ENCODE assay signal across 21 cellular contexts in the genomic region with DNA sequence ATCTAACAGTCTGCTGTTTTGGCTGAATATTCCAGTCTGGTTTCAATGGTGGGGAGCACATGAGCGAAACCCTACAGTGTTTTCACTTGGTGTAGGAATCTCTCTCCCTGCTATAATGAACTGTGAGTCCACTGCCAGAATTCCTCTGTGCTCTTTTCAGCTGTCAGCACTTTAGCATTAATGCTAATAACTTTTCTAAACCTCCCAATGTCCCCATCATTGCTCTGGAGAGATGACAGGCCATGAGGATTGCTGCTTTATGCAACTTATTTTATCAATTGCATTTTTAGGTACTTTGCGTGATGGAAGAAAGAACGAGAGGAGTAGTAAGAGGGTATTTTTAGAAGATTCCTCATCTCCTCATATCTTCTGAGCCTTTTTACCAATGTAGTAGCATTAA. TPM values are rescaled to one million over a fixed set of nuclear protein-coding genes. Genes with fewer than 3 reads are reported as not detected.
DNase-seq lines count a peak whose midpoint lies in the region; ATAC-seq and TF ChIP-seq lines count a peak whose summit lies in the region.
"Had no signal": no experiment of that assay in that cellular context is flagged by ENCODE, and none has a peak within 500 bp of the region (broad histone marks: within the 10 kb centered on the region; RNA-seq: fewer than 3 reads in every experiment).

No MANE protein-coding gene starts in this region.

- H3K27me3 ChIP-seq in cardiac muscle cell (no peaks in the 10 kb centered on the region), mucosa of rectum (ENCODE audit: control insufficient read depth in 2 of 2, insufficient read depth in 2 of 2, low read length in 2 of 2) (no peaks in the 10 kb centered on the region), gastrocnemius medialis (no peaks in the 10 kb centered on the region)
- H3K27me3 ChIP-seq: BE2C had no signal

- H3K27me3 Mint-ChIP-seq in natural killer cell (ENCODE audit: low read depth in 2 of 2) = no peaks in the 10 kb centered on the region
- no peaks in the 10 kb centered on the region for H3K27me3 Mint-ChIP-seq in natural killer cell treated with Interleukin-12 subunit alpha and Interleukin-12 subunit beta and Interleukin-15 and Interleukin-18, amount 100 ng/mL, for 72 hours
- H3K27me3 Mint-ChIP-seq in T-helper 2 cell treated with Interferon-gamma antibody and Interleukin-4, amounts not matched to agents 5 μg/mL and 100 μg/mL, for 36 hours (ENCODE audit: low read depth) = no peaks in the 10 kb centered on the region
- H3K27me3 Mint-ChIP-seq: CD4-positive, alpha-beta T cell had no signal

- no peaks in the 10 kb centered on the region for H3K36me3 Mint-ChIP-seq in natural killer cell
- peaks cover 6% of the 10 kb centered on the region for H3K36me3 Mint-ChIP-seq in natural killer cell treated with Interleukin-12 subunit alpha and Interleukin-12 subunit beta and Interleukin-15 and Interleukin-18, amount 100 ng/mL, for 72 hours
- H3K36me3 Mint-ChIP-seq in T-helper 2 cell treated with Interferon-gamma antibody and Interleukin-4, amounts not matched to agents 5 μg/mL and 100 μg/mL, for 36 hours (ENCODE audit: low read depth) = peaks cover 18% of the 10 kb centered on the region

- TF ChIP-seq POLR2A in gastrocnemius medialis (IDR thresholded peaks at IDR 0.05) = no peak

- H3K9ac ChIP-seq in mucosa of rectum (ENCODE audit: low read depth in 1 of 2, low read length in 2 of 2) = no peak overlapping the region

- ATAC-seq in natural killer cell (no peak), gastrocnemius medialis (no peak), GM19455 (IDR thresholded peaks at IDR 0.05; ENCODE audit: unreplicated experiment) (no peak)
- no peak for ATAC-seq in natural killer cell treated with Interleukin-12 subunit alpha and Interleukin-12 subunit beta and Interleukin-15 and Interleukin-18, amount 100 ng/mL, for 72 hours

- no peak for TF ChIP-seq CTCF in natural killer cell (IDR thresholded peaks at IDR 0.05)
- no peak for TF ChIP-seq CTCF in cardiac muscle cell (IDR thresholded peaks at IDR 0.05; ENCODE audit: low read depth, low read length)
- TF ChIP-seq CTCF in gastrocnemius medialis (IDR thresholded peaks at IDR 0.05 in 4 of 5, conservative IDR thresholded peaks at IDR 0.05 in 1 of 5) = no peak

- in situ Hi-C loops in gastrocnemius medialis (cut with MboI; ENCODE audit: low sequenced_read_pairs in 4 of 4) = no loop called here

- H3K27ac ChIP-seq in cardiac muscle cell (peak overlapping the region; percentile 31), mucosa of rectum (ENCODE audit: low read depth in 2 of 2, low read length in 2 of 2) (peak overlapping the region; percentile 56 to 83), gastrocnemius medialis (no peak overlapping the region)
- H3K27ac ChIP-seq: HL-60 had no signal

- DNase-seq in natural killer cell (no peak), cardiac muscle cell (ENCODE audit: low read depth in 1 of 2, low spot score in 1 of 2) (peak in 1 of 2 donors; percentile 39), gastrocnemius medialis (no peak), DMS79 treated with DMSO at 0.1 percent for 48 hours (lab: John Stamatoyannopoulos, UW) (no peak)
- no peak for DNase-seq in natural killer cell treated with Interleukin-12 subunit alpha and Interleukin-12 subunit beta and Interleukin-15 and Interleukin-18, amount 100 ng/mL, for 72 hours (ENCODE audit: low spot score)
- no peak for DNase-seq in T-helper 2 cell treated with Interferon-gamma antibody and Interleukin-4, amounts not matched to agents 5 μg/mL and 100 μg/mL, for 36 hours (ENCODE audit: low spot score)
- DNase-seq: BE2C; Caco-2; CD4-positive, alpha-beta T cell; DMS153; GF-D8; IMR-90; NCI-H1092; NCI-H1436 treated with DMSO at 0.1 percent for 48 hours; NCI-H2029; NCI-H2171; SHP77 had no signal

- H3K4me1 ChIP-seq in cardiac muscle cell (ENCODE audit: low read depth) (peaks cover 27% of the 10 kb centered on the region), mucosa of rectum (ENCODE audit: control insufficient read depth in 2 of 2, insufficient read depth in 2 of 2, low read length in 2 of 2) (peaks cover 9 to 31% of the 10 kb centered on the region in 2 donors), gastrocnemius medialis (no peaks in the 10 kb centered on the region)
- H3K4me1 ChIP-seq: BE2C, Caco-2 had no signal

- no peaks in the 10 kb centered on the region for H3K9me3 Mint-ChIP-seq in natural killer cell
- H3K9me3 Mint-ChIP-seq in natural killer cell treated with Interleukin-12 subunit alpha and Interleukin-12 subunit beta and Interleukin-15 and Interleukin-18, amount 100 ng/mL, for 72 hours = no peaks in the 10 kb centered on the region
- no peaks in the 10 kb centered on the region for H3K9me3 Mint-ChIP-seq in T-helper 2 cell treated with Interferon-gamma antibody and Interleukin-4, amounts not matched to agents 5 μg/mL and 100 μg/mL, for 36 hours
- H3K9me3 Mint-ChIP-seq: CD4-positive, alpha-beta T cell had no signal

- H3K27ac Mint-ChIP-seq in natural killer cell = peak overlapping the region; percentile 37 to 65
- peak overlapping the region in 1 of 2 donors; percentile 71 for H3K27ac Mint-ChIP-seq in natural killer cell treated with Interleukin-12 subunit alpha and Interleukin-12 subunit beta and Interleukin-15 and Interleukin-18, amount 100 ng/mL, for 72 hours
- no peak overlapping the region for H3K27ac Mint-ChIP-seq in T-helper 2 cell treated with Interferon-gamma antibody and Interleukin-4, amounts not matched to agents 5 μg/mL and 100 μg/mL, for 36 hours
- H3K27ac Mint-ChIP-seq: CD4-positive, alpha-beta T cell had no signal

- H3K9me3 ChIP-seq in cardiac muscle cell (ENCODE audit: low read depth) (no peaks in the 10 kb centered on the region), mucosa of rectum (ENCODE audit: control insufficient read depth in 2 of 2, low read length in 2 of 2) (no peaks in the 10 kb centered on the region), gastrocnemius medialis (no peaks in the 10 kb centered on the region)
- H3K9me3 ChIP-seq: BE2C, Caco-2, HAP-1 had no signal

- H3K4me3 ChIP-seq in cardiac muscle cell (no peak overlapping the region), mucosa of rectum (ENCODE audit: low read length in 2 of 2) (peak overlapping the region in 1 of 2 donors; percentile 14), gastrocnemius medialis (no peak overlapping the region)
- H3K4me3 ChIP-seq: HAP-1 had no signal

- H3K36me3 ChIP-seq in cardiac muscle cell (no peaks in the 10 kb centered on the region), mucosa of rectum (ENCODE audit: control insufficient read depth in 2 of 2, insufficient read depth in 2 of 2, low read length in 2 of 2) (no peaks in the 10 kb centered on the region), gastrocnemius medialis (no peaks in the 10 kb centered on the region)
- H3K36me3 ChIP-seq: BE2C, HAP-1 had no signal

- H3K4me3 Mint-ChIP-seq in natural killer cell = no peak overlapping the region
- no peak overlapping the region for H3K4me3 Mint-ChIP-seq in natural killer cell treated with Interleukin-12 subunit alpha and Interleukin-12 subunit beta and Interleukin-15 and Interleukin-18, amount 100 ng/mL, for 72 hours
- H3K4me3 Mint-ChIP-seq in T-helper 2 cell treated with Interferon-gamma antibody and Interleukin-4, amounts not matched to agents 5 μg/mL and 100 μg/mL, for 36 hours = no peak overlapping the region
- H3K4me3 Mint-ChIP-seq: CD4-positive, alpha-beta T cell had no signal

- intact Hi-C loops in natural killer cell (cut with micrococcal nuclease) (no loop called here), gastrocnemius medialis (cut with DNase I; ENCODE audit: low total_unique reads) (no loop called here)

- peaks cover 74 to 84% of the 10 kb centered on the region in 2 donors for H3K4me1 Mint-ChIP-seq in natural killer cell
- peaks cover 45 to 62% of the 10 kb centered on the region in 2 donors for H3K4me1 Mint-ChIP-seq in natural killer cell treated with Interleukin-12 subunit alpha and Interleukin-12 subunit beta and Interleukin-15 and Interleukin-18, amount 100 ng/mL, for 72 hours (ENCODE audit: low read depth in 2 of 2)
- peaks cover 27% of the 10 kb centered on the region for H3K4me1 Mint-ChIP-seq in T-helper 2 cell treated with Interferon-gamma antibody and Interleukin-4, amounts not matched to agents 5 μg/mL and 100 μg/mL, for 36 hours (ENCODE audit: low read depth)

RNA-seq across cellular contexts. Expression of gene STK39, which starts 25.3 kb away (rescaled TPM):
- total RNA-seq in natural killer cell (10 to 100 TPM; 53.3 to 79.3 (median 66.6) TPM), cardiac muscle cell (32.7 TPM in 2 replicates), gastrocnemius medialis (1 to 10 TPM in 3 of 4 donors, under 1 TPM in 1; 0.66 to 2.9 (median 1.9) TPM)
- 10 to 100 TPM; 39.1 to 52.0 TPM for total RNA-seq in natural killer cell treated with Interleukin-12 subunit alpha and Interleukin-12 subunit beta and Interleukin-15 and Interleukin-18, amount 100 ng/mL, for 72 hours
- polyA plus RNA-seq in cardiac muscle cell = 51.7 and 60.1 TPM in 2 replicates

Comparison
In these comparisons a context has a peak if more than half of its experiments do, and no peak if none do; other contexts are left out.
1. H3K27ac ChIP-seq: peak in cardiac muscle cell (single experiment) and mucosa of rectum (2 of 2); none in gastrocnemius medialis (0 of 4).